ENCODE assay signal across 10 cellular contexts in genomic region chr11:31160504-31161422, GRCh38.
A peak's percentile ranks its signal among the peaks of the same experiment; 100 is the strongest.
DNase-seq lines count a peak whose midpoint lies in the region; ATAC-seq, FAIRE-seq and TF ChIP-seq lines count a peak whose summit lies in the region.
"Had no signal": no experiment of that assay in that cellular context is flagged by ENCODE, and none has a peak within 500 bp of the region (broad histone marks: within the 10 kb centered on the region; RNA-seq: fewer than 3 reads in every experiment).

No MANE protein-coding gene starts in this region.

- intact Hi-C loops in head of caudate nucleus (cut with DNase I), result no loop called here

- no peak for FAIRE-seq in astrocyte (lab: Jason Lieb, UNC)
- no peak for FAIRE-seq in RCC 7860 (lab: Jason Lieb, UNC)

- H3K36me3 ChIP-seq in astrocyte (ENCODE audit: insufficient read depth, low read length), result no peaks in the 10 kb centered on the region

- no peak overlapping the region for H2AFZ ChIP-seq in astrocyte (ENCODE audit: low read depth, low read length)

- H3K27ac Mint-ChIP-seq in astrocyte (ENCODE audit: unreplicated experiment) (no peak overlapping the region), nephron progenitor cell (peak overlapping the region; percentile 65), T-cell (no peak overlapping the region)

- no peak overlapping the region for H3K4me3 ChIP-seq in astrocyte (ENCODE audit: insufficient read depth, low read depth, low read length)
- H3K4me3 ChIP-seq: lung had no signal

- peak; percentile 76 for ATAC-seq in GM18909 (IDR thresholded peaks at IDR 0.05; ENCODE audit: poor library complexity, unreplicated experiment)
- no peak for ATAC-seq in T-cell (replicated peaks in 1 of 4)

- no peak overlapping the region for H3K9ac ChIP-seq in astrocyte (ENCODE audit: low read length)

- H3K27me3 Mint-ChIP-seq in astrocyte (ENCODE audit: low read depth, unreplicated experiment), result no peaks in the 10 kb centered on the region
- H3K27me3 Mint-ChIP-seq in nephron progenitor cell (ENCODE audit: low read depth, poor library complexity), result peaks cover 4% of the 10 kb centered on the region
- H3K27me3 Mint-ChIP-seq in T-cell, result no peaks in the 10 kb centered on the region
- H3K27me3 Mint-ChIP-seq: central memory CD8-positive, alpha-beta T cell had no signal

- no peak overlapping the region for H3K4me3 Mint-ChIP-seq in astrocyte (ENCODE audit: unreplicated experiment)
- H3K4me3 Mint-ChIP-seq in nephron progenitor cell, result no peak overlapping the region
- no peak overlapping the region for H3K4me3 Mint-ChIP-seq in T-cell
- H3K4me3 Mint-ChIP-seq: central memory CD8-positive, alpha-beta T cell had no signal

- no peaks in the 10 kb centered on the region for H3K27me3 ChIP-seq in astrocyte (ENCODE audit: insufficient read depth, low read length)

- H3K4me1 ChIP-seq in astrocyte (ENCODE audit: insufficient read depth, low read length), result no peaks in the 10 kb centered on the region

- no peaks in the 10 kb centered on the region for H3K9me3 ChIP-seq in astrocyte (ENCODE audit: insufficient read depth, low read depth, low read length)

- CTCF ChIA-PET in T-cell (lab: Charles Lee), result no interaction called here

- H3K9me3 Mint-ChIP-seq in astrocyte (ENCODE audit: unreplicated experiment), result no peaks in the 10 kb centered on the region
- H3K9me3 Mint-ChIP-seq in nephron progenitor cell, result no peaks in the 10 kb centered on the region
- no peaks in the 10 kb centered on the region for H3K9me3 Mint-ChIP-seq in T-cell
- H3K9me3 Mint-ChIP-seq: central memory CD8-positive, alpha-beta T cell had no signal

- no peaks in the 10 kb centered on the region for H3K79me2 ChIP-seq in astrocyte (ENCODE audit: insufficient read depth, low read length)

- no peaks in the 10 kb centered on the region for H4K20me1 ChIP-seq in astrocyte (ENCODE audit: insufficient read depth, low read length)

- peak; percentile 4 for DNase-seq in LoVo (ENCODE audit: low spot score)
- no peak for DNase-seq in astrocyte (ENCODE audit: low read depth)
- DNase-seq in nephron progenitor cell, result no peak
- DNase-seq in COLO668 (lab: John Stamatoyannopoulos, UW; ENCODE audit: unreplicated experiment), result no peak
- no peak for DNase-seq in T-cell
- DNase-seq in RCC 7860 (ENCODE audit: low spot score), result no peak
- DNase-seq in head of caudate nucleus, result no peak

- H3K4me2 ChIP-seq in astrocyte (ENCODE audit: low read length), result no peak overlapping the region

- H3K4me1 Mint-ChIP-seq in astrocyte (ENCODE audit: low read depth, unreplicated experiment), result no peaks in the 10 kb centered on the region
- peaks cover 8% of the 10 kb centered on the region for H3K4me1 Mint-ChIP-seq in nephron progenitor cell
- H3K4me1 Mint-ChIP-seq in T-cell, result no peaks in the 10 kb centered on the region
- H3K4me1 Mint-ChIP-seq: central memory CD8-positive, alpha-beta T cell had no signal

- peak; percentile 29 for TF ChIP-seq CTCF in astrocyte (IDR thresholded peaks at IDR 0.05; ENCODE audit: insufficient read depth, low read depth, low read length)
- peak; percentile 52 for TF ChIP-seq CTCF in nephron progenitor cell (IDR thresholded peaks at IDR 0.05)

- POLR2A ChIA-PET in T-cell (lab: Charles Lee), result no interaction called here

- H3K27ac ChIP-seq in astrocyte (ENCODE audit: low read depth, low read length), result no peak overlapping the region

- H3K36me3 Mint-ChIP-seq in astrocyte (ENCODE audit: low read depth, unreplicated experiment) (no peaks in the 10 kb centered on the region), nephron progenitor cell (ENCODE audit: low read depth) (no peaks in the 10 kb centered on the region), T-cell (no peaks in the 10 kb centered on the region)
